ENCODE assay signal across 26 cellular contexts in genomic region chr17:60653569-60653968, GRCh38.
"Had no signal": no experiment of that assay in that cellular context is flagged by ENCODE, and none has a peak within 500 bp of the region (broad histone marks: within the 10 kb centered on the region; RNA-seq: fewer than 3 reads in every experiment).

No MANE protein-coding gene starts in this region.

- H3K4me3 Mint-ChIP-seq: memory B cell; naive B cell; neural progenitor cell; stimulated activated effector memory CD8-positive, alpha-beta T cell treated with anti-CD3 and anti-CD28 coated beads, Interleukin-12 subunit alpha, Interleukin-12 subunit beta, amount 100 ng/mL, for 72 hours had no signal

- H3K9ac ChIP-seq: neural progenitor cell, parathyroid adenoma had no signal

- H3K4me2 ChIP-seq: hepatocyte, neural progenitor cell had no signal

- H3K27me3 ChIP-seq: esophagus muscularis mucosa, foreskin keratinocyte, gastroesophageal sphincter, heart left ventricle, hepatocyte, neural progenitor cell, right atrium auricular region, sigmoid colon, stomach, thyroid gland, vagina had no signal

- H3K4me1 ChIP-seq: esophagus muscularis mucosa, foreskin keratinocyte, gastroesophageal sphincter, neural progenitor cell, right atrium auricular region, sigmoid colon, stomach, thyroid gland, vagina had no signal

- H3K4me1 Mint-ChIP-seq: neural progenitor cell had no signal

- H3K27ac ChIP-seq: esophagus muscularis mucosa, foreskin keratinocyte, gastroesophageal sphincter, heart left ventricle, hepatocyte, neural progenitor cell, parathyroid adenoma, right atrium auricular region, sigmoid colon, stomach, thyroid gland, vagina had no signal

- H3K9me3 Mint-ChIP-seq: memory B cell; naive B cell; natural killer cell treated with Interleukin-12 subunit alpha and Interleukin-12 subunit beta and Interleukin-15 and Interleukin-18, amount 100 ng/mL, for 72 hours; neural progenitor cell; stimulated activated effector memory CD8-positive, alpha-beta T cell treated with anti-CD3 and anti-CD28 coated beads, Interleukin-12 subunit alpha, Interleukin-12 subunit beta, amount 100 ng/mL, for 72 hours had no signal

- H2AFZ ChIP-seq: hepatocyte, neural progenitor cell, parathyroid adenoma had no signal

- H3K27ac Mint-ChIP-seq: memory B cell; neural progenitor cell; progenitor cell of endocrine pancreas; stimulated activated effector memory CD8-positive, alpha-beta T cell treated with anti-CD3 and anti-CD28 coated beads, Interleukin-12 subunit alpha, Interleukin-12 subunit beta, amount 100 ng/mL, for 72 hours had no signal

- H3K4me3 ChIP-seq: esophagus muscularis mucosa, gastroesophageal sphincter, heart left ventricle, hepatocyte, lung, mucosa of descending colon, neural progenitor cell, right atrium auricular region, sigmoid colon, stomach, thyroid gland, vagina had no signal

- ATAC-seq: foreskin keratinocyte; gastroesophageal sphincter; heart left ventricle; left lobe of liver; mucosa of descending colon; natural killer cell treated with Interleukin-12 subunit alpha and Interleukin-12 subunit beta and Interleukin-15 and Interleukin-18, amount 100 ng/mL, for 72 hours; stimulated activated effector memory CD8-positive, alpha-beta T cell treated with anti-CD3 and anti-CD28 coated beads, Interleukin-12 subunit alpha, Interleukin-12 subunit beta, amount 100 ng/mL, for 72 hours had no signal

- H3K27me3 Mint-ChIP-seq: memory B cell; naive B cell; natural killer cell treated with Interleukin-12 subunit alpha and Interleukin-12 subunit beta and Interleukin-15 and Interleukin-18, amount 100 ng/mL, for 72 hours; progenitor cell of endocrine pancreas had no signal

- H3K9me3 ChIP-seq: esophagus muscularis mucosa, gastroesophageal sphincter, heart left ventricle, mucosa of descending colon, right atrium auricular region, sigmoid colon, stomach, thyroid gland, vagina had no signal

- DNase-seq: dermis blood vessel endothelial cell; effector memory CD4-positive, alpha-beta T cell; foreskin keratinocyte; heart left ventricle; mucosa of descending colon; naive B cell; sigmoid colon; stimulated activated CD4-positive, alpha-beta T cell treated with anti-CD3 and anti-CD28 coated beads, Interleukin-2, amount 100 ng/mL, for 24 hours; stimulated activated CD4-positive, alpha-beta T cell treated with anti-CD3 and anti-CD28 coated beads, Interleukin-4, amount 100 ng/mL, for 24 hours; stimulated activated naive CD4-positive, alpha-beta T cell treated with Interleukin-2 at 50 U/mL for 16 hours; stomach; thyroid gland; trophoblast cell had no signal
